In genomic region chr12:94513527-94513926, GRCh38 we compare ENCODE assay signal across 35 cellular contexts.
"Had no signal": no experiment of that assay in that cellular context is flagged by ENCODE, and none has a peak within 500 bp of the region (broad histone marks: within the 10 kb centered on the region; RNA-seq: fewer than 3 reads in every experiment).

No MANE protein-coding gene starts in this region.

- H3K27me3 ChIP-seq: MG63 had no signal

- H3K9me3 ChIP-seq: MG63 had no signal

- H3K4me3 ChIP-seq: MG63 had no signal

- H3K36me3 ChIP-seq: MG63 had no signal

- DNase-seq: Karpas-422, Kasumi-1, MG63, MM.1S, MV-4-11, NCI-H1048, NCI-H1092, NCI-H1092 treated with DMSO at 0.1 percent for 48 hours, NCI-H1105, NCI-H1105 treated with DMSO at 0.1 percent for 48 hours, NCI-H1417, NCI-H1417 treated with DMSO at 0.1 percent for 48 hours, NCI-H1436 treated with DMSO at 0.1 percent for 48 hours, NCI-H146, NCI-H1694, NCI-H1694 treated with DMSO at 0.1 percent for 48 hours, NCI-H187, NCI-H187 treated with DMSO at 0.1 percent for 48 hours, NCI-H1930, NCI-H2029, NCI-H2029 treated with DMSO at 0.1 percent for 48 hours, NCI-H2081, NCI-H2081 treated with DMSO at 0.1 percent for 48 hours, NCI-H2107, NCI-H2171, NCI-H2171 treated with DMSO at 0.1 percent for 48 hours, NCI-H2227 treated with DMSO at 0.1 percent for 48 hours, NCI-H226, NCI-H345, NCI-H446, NCI-H446 treated with DMSO at 0.1 percent for 48 hours, NCI-H510A, NCI-H510A treated with DMSO at 0.1 percent for 48 hours, NCI-H524, NCI-H524 treated with DMSO at 0.1 percent for 48 hours had no signal
